Comparison of ENCODE assay signal across 9 cellular contexts in the genomic region with DNA sequence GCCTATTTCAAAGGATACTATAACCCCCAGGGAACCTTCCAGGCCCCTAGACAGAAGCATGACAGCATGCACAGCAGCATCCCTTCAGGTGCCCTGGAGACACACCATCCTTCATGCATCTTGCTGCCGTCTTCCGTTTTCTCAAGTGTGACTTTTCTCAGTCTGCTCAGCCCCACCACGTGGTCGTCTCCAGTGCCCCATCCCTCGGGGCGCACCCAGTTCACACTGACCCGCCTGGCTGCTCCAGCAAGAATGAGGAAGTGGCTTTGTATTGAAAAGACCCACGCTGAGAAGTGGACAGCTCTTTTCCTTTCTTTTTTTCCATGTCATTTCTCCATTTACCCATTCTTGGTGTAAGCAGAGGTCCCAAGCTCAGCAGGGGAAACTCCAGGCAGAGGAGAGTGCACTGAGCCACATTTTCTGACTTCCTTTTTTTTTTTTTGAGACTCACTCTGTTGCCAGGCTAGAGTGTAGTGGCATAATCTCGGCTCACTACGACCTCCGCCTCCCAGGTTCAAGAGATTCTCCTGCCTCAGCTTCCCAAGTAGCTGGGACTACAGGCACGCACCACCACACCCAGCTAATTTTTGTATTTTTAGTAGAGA. TPM values are rescaled to one million over a fixed set of nuclear protein-coding genes. Genes with fewer than 3 reads are reported as not detected.
A peak's percentile ranks its signal among the peaks of the same experiment; 100 is the strongest.
DNase-seq lines count a peak whose midpoint lies in the region; ATAC-seq and TF ChIP-seq lines count a peak whose summit lies in the region.
"Had no signal": no experiment of that assay in that cellular context is flagged by ENCODE, and none has a peak within 500 bp of the region (broad histone marks: within the 10 kb centered on the region; RNA-seq: fewer than 3 reads in every experiment).

No MANE protein-coding gene starts in this region.

- H3K79me2 ChIP-seq in PC-3 (ENCODE audit: low read length): no peaks in the 10 kb centered on the region

- CTCF ChIA-PET in CD4-positive, alpha-beta T cell (lab: Charles Lee): no interaction called here
- CTCF ChIA-PET in PC-3 (lab: Charles Lee): no interaction called here

- no peaks in the 10 kb centered on the region for H3F3A ChIP-seq in PC-3 (ENCODE audit: low read length, unreplicated experiment)

- H3K4me1 Mint-ChIP-seq in activated naive CD8-positive, alpha-beta T cell treated with anti-CD3 and anti-CD28 coated beads for 36 hours: peaks cover 14% of the 10 kb centered on the region
- H3K4me1 Mint-ChIP-seq in CD4-positive, alpha-beta T cell (ENCODE audit: low read depth): no peaks in the 10 kb centered on the region

- H3K27me3 Mint-ChIP-seq in activated naive CD8-positive, alpha-beta T cell treated with anti-CD3 and anti-CD28 coated beads for 36 hours: no peaks in the 10 kb centered on the region
- H3K27me3 Mint-ChIP-seq in CD4-positive, alpha-beta T cell: no peaks in the 10 kb centered on the region

- BruUV-seq in PC-3 (replicated peaks; lab: Mats Ljungman, UMichigan): no TSS peak

- no peaks in the 10 kb centered on the region for H3K36me3 Mint-ChIP-seq in activated naive CD8-positive, alpha-beta T cell treated with anti-CD3 and anti-CD28 coated beads for 36 hours
- H3K36me3 Mint-ChIP-seq in CD4-positive, alpha-beta T cell (ENCODE audit: low read depth): peaks cover 23% of the 10 kb centered on the region

- H3K9me2 ChIP-seq in PC-3 (replicated peaks; ENCODE audit: low read length): no peaks in the 10 kb centered on the region

- no peak overlapping the region for H3K4me2 ChIP-seq in PC-3 (ENCODE audit: low read length)

- H3K4me1 ChIP-seq in left lung: peaks cover 8 to 18% of the 10 kb centered on the region in 2 donors
- no peaks in the 10 kb centered on the region for H3K4me1 ChIP-seq in PC-3 (ENCODE audit: insufficient read depth, low read length)

- ATAC-seq in HG03280 (IDR thresholded peaks at IDR 0.05; ENCODE audit: unreplicated experiment) (peak; percentile 47), left lung (peak; percentile 77), PC-3 (no peak)
- ATAC-seq in CD4-positive, alpha-beta T cell (ENCODE audit: poor library complexity): no peak

- H3K9me3 Mint-ChIP-seq in activated naive CD8-positive, alpha-beta T cell treated with anti-CD3 and anti-CD28 coated beads for 36 hours: no peaks in the 10 kb centered on the region
- H3K9me3 Mint-ChIP-seq in CD4-positive, alpha-beta T cell: no peaks in the 10 kb centered on the region

- H3K36me3 ChIP-seq in left lung (peaks cover 0 to 30% of the 10 kb centered on the region in 2 donors), PC-3 (ENCODE audit: low read depth, low read length) (peaks cover 9% of the 10 kb centered on the region; the same call in 1 of the 2 replicates)

- TF ChIP-seq CTCF in left lung (IDR thresholded peaks at IDR 0.05): no peak
- no peak for TF ChIP-seq CTCF in CD4-positive, alpha-beta T cell (IDR thresholded peaks at IDR 0.05)
- TF ChIP-seq CTCF in PC-3 (conservative IDR thresholded peaks at IDR 0.05; ENCODE audit: low read depth, low read length): no peak

- H3K27ac ChIP-seq in left lung: peak overlapping the region; percentile 66 to 67
- no peak overlapping the region for H3K27ac ChIP-seq in CD4-positive, alpha-beta T cell (ENCODE audit: low read depth, low read length)
- H3K27ac ChIP-seq in PC-3 (ENCODE audit: low read length): no peak overlapping the region
- H3K27ac ChIP-seq: psoas muscle had no signal

- no peak overlapping the region for H3K27ac Mint-ChIP-seq in activated naive CD8-positive, alpha-beta T cell treated with anti-CD3 and anti-CD28 coated beads for 36 hours
- H3K27ac Mint-ChIP-seq in CD4-positive, alpha-beta T cell: no peak overlapping the region

- H4K20me1 ChIP-seq in PC-3 (ENCODE audit: low read length): no peaks in the 10 kb centered on the region

- H3K9me3 ChIP-seq in left lung (no peaks in the 10 kb centered on the region), PC-3 (ENCODE audit: low read length) (no peaks in the 10 kb centered on the region)
- H3K9me3 ChIP-seq in CD4-positive, alpha-beta T cell (ENCODE audit: control insufficient read depth, low read length): no peaks in the 10 kb centered on the region
- H3K9me3 ChIP-seq: psoas muscle had no signal

- H3K27me3 ChIP-seq in left lung: no peaks in the 10 kb centered on the region
- H3K27me3 ChIP-seq in CD4-positive, alpha-beta T cell (ENCODE audit: control insufficient read depth, insufficient read depth, low read length): no peaks in the 10 kb centered on the region
- H3K27me3 ChIP-seq in PC-3 (ENCODE audit: low read length): no peaks in the 10 kb centered on the region

- H3K4me3 Mint-ChIP-seq in activated naive CD8-positive, alpha-beta T cell treated with anti-CD3 and anti-CD28 coated beads for 36 hours: no peak overlapping the region
- H3K4me3 Mint-ChIP-seq in CD4-positive, alpha-beta T cell: no peak overlapping the region

- DNase-seq in Daoy (ENCODE audit: low read depth): peak; percentile 59
- DNase-seq in activated naive CD8-positive, alpha-beta T cell treated with anti-CD3 and anti-CD28 coated beads for 36 hours: peak; percentile 13
- DNase-seq in left lung: peak; percentile 83 to 88
- DNase-seq in CD4-positive, alpha-beta T cell: no peak
- DNase-seq in PC-3: no peak
- no peak for DNase-seq in NCI-H82 (lab: John Stamatoyannopoulos, UW)
- no peak for DNase-seq in activated CD4-positive, alpha-beta T cell treated with anti-CD3 and anti-CD28 coated beads, Interleukin-2, amount 50 U/mL, for 4 hours

- H3K4me3 ChIP-seq in left lung: no peak overlapping the region
- H3K4me3 ChIP-seq in PC-3 (ENCODE audit: low read length): no peak overlapping the region
- H3K4me3 ChIP-seq: psoas muscle had no signal

- no peak overlapping the region for H2AFZ ChIP-seq in PC-3 (ENCODE audit: low read length)

- intact Hi-C loops in left lung (cut with DNase I): no loop called here
- intact Hi-C loops in CD4-positive, alpha-beta T cell (cut with DNase I, micrococcal nuclease): loop anchor here (1.0 to 5.0 kb wide), 3 partner anchors 29 to 188 kb away; no protein-coding TSS in a partner anchor
- intact Hi-C loops in PC-3 (cut with micrococcal nuclease): loop anchor here (1.0 kb wide), 1 partner anchor 29 kb away; no protein-coding TSS in a partner anchor

- no peak overlapping the region for H3K9ac ChIP-seq in PC-3 (ENCODE audit: low read length)

- POLR2A ChIA-PET in CD4-positive, alpha-beta T cell (lab: Charles Lee): interaction anchor here (0.6 kb wide), 1 partner anchor 168 kb away, joined by 3 read pairs; no protein-coding TSS in a partner anchor
- POLR2A ChIA-PET in PC-3 (lab: Charles Lee; ENCODE audit: unreplicated experiment): interaction anchor here (0.7 kb wide), 1 partner anchor 14 kb away, joined by 11 read pairs; no protein-coding TSS in a partner anchor

RNA-seq across cellular contexts. Expression of gene SERPINH1, which starts 14.5 kb away (rescaled TPM):
- total RNA-seq in Daoy (2014; rRNA removed; shearing (Covaris generic)): 300 and 415 TPM in 2 replicates
- 10 to 100 TPM; 18.9 to 19.4 TPM for total RNA-seq in activated naive CD8-positive, alpha-beta T cell treated with anti-CD3 and anti-CD28 coated beads for 36 hours
- 100 to 1,000 TPM; 358 to 516 TPM for total RNA-seq in left lung
- 1 to 10 TPM; 3.5 to 4.1 TPM for total RNA-seq in CD4-positive, alpha-beta T cell
- 117 and 121 TPM in 2 replicates for total RNA-seq in PC-3 (2014; rRNA removed)

RNA-seq across cellular contexts. Expression of gene GDPD5, which starts 50.8 kb away (rescaled TPM):
- 2.6 and 3.7 TPM in 2 replicates for total RNA-seq in Daoy (2014; rRNA removed; shearing (Covaris generic))
- 1 to 10 TPM; 5.9 to 6.6 TPM for total RNA-seq in activated naive CD8-positive, alpha-beta T cell treated with anti-CD3 and anti-CD28 coated beads for 36 hours
- 10 to 100 TPM; 10.5 to 15.5 TPM for total RNA-seq in left lung
- 100 to 1,000 TPM in 1 of 2 experiments, 10 to 100 TPM in 1; 91.6 to 101 TPM for total RNA-seq in CD4-positive, alpha-beta T cell
- 21.4 and 31.1 TPM in 2 replicates for total RNA-seq in PC-3 (2014; rRNA removed)

Comparison
In these comparisons a context has a peak if more than half of its experiments do, and no peak if none do; other contexts are left out.
1. DNase-seq: peak in Daoy (single experiment), activated naive CD8-positive, alpha-beta T cell treated with anti-CD3 and anti-CD28 coated beads for 36 hours (single experiment) and left lung (2 of 2); none in CD4-positive, alpha-beta T cell (0 of 10), PC-3 (single experiment), NCI-H82 (single experiment) and activated CD4-positive, alpha-beta T cell treated with anti-CD3 and anti-CD28 coated beads, Interleukin-2, amount 50 U/mL, for 4 hours (0 of 2).
2. ATAC-seq: peak in HG03280 (single experiment) and left lung (single experiment); none in CD4-positive, alpha-beta T cell (single experiment) and PC-3 (single experiment).
3. H3K27ac ChIP-seq: peak in left lung (2 of 2); none in CD4-positive, alpha-beta T cell (single experiment) and PC-3 (single experiment).
4. intact Hi-C loops: an anchor here in CD4-positive, alpha-beta T cell (1.0 to 5.0 kb wide) and PC-3 (1.0 kb wide); none called in left lung.